In genomic region chr9:37202091-37202490, GRCh38 we compare ENCODE assay signal across 1 cellular context.
TF ChIP-seq lines count a peak whose summit lies in the region.

No MANE protein-coding gene starts in this region.

TF ChIP-seq in K562, 482 proteins besides CTCF, POLR2A, EP300 and RAD21 (continued from another document):
- no peak for TF ChIP-seq HIVEP1 (CRISPR knock-in tag; IDR thresholded peaks at IDR 0.05)
- TF ChIP-seq FOXP4 (CRISPR knock-in tag; IDR thresholded peaks at IDR 0.05; ENCODE audit: borderline replicate concordance), result no peak
- no peak for TF ChIP-seq CUX1 (CRISPR knock-in tag; IDR thresholded peaks at IDR 0.05)
- no peak for TF ChIP-seq CREM (IDR thresholded peaks at IDR 0.05; ENCODE audit: low read depth)
- no peak for TF ChIP-seq TAF15 (IDR thresholded peaks at IDR 0.05; ENCODE audit: low read depth, low read length)
TF ChIP-seq in K562: peak in this region for 0.
